23 cellular contexts compared by ENCODE assay signal in the genomic region with DNA sequence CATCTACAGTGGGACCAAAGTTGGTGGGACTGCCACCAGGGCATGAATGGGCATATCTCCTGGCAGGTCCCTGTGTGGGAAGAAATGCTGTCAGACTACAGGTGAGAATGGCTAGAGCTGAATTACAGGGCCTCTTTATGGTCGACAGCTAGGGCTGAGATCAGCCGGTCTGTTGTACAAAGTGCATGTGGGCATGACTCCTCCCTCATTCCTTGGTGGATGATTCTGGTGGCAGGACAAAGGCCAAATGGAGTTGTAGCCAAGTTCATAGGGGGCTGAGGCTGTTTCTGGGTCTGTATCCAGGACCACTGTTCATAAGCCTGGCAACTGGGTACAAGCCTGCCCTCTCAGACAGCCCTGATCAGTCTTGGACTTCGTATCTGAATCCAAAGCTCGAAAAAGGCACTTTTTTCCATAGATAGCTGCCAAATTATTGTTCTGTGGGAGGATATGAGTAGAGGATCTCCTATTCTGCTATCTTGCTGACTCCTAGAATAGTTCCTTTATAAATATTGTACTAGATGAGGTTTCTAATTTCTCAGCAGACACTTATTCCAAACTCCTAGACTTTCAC.
"Had no signal": no experiment of that assay in that cellular context is flagged by ENCODE, and none has a peak within 500 bp of the region (broad histone marks: within the 10 kb centered on the region; RNA-seq: fewer than 3 reads in every experiment).

No MANE protein-coding gene starts in this region.

- H3K36me3 ChIP-seq: cardiac muscle cell, sigmoid colon, upper lobe of left lung had no signal

- H3K27me3 ChIP-seq: cardiac muscle cell, sigmoid colon, testis, upper lobe of left lung had no signal

- H3K4me3 ChIP-seq: cardiac muscle cell, sigmoid colon, testis, upper lobe of left lung had no signal

- DNase-seq: activated CD4-positive, alpha-beta T cell treated with anti-CD3 and anti-CD28 coated beads for 36 hours; activated CD4-positive, alpha-beta T cell treated with anti-CD3 and anti-CD28 coated beads, Interleukin-2, amount 50 U/mL, for 4 hours; activated CD8-positive, alpha-beta memory T cell treated with anti-CD3 and anti-CD28 coated beads for 24 hours; activated CD8-positive, alpha-beta memory T cell treated with anti-CD3 and anti-CD28 coated beads, Interleukin-2, amount 50 U/mL, for 4 hours; activated effector memory CD4-positive, alpha-beta T cell treated with anti-CD3 and anti-CD28 coated beads, Interleukin-2, amount 50 U/mL, for 16 hours; activated naive CD4-positive, alpha-beta T cell treated with anti-CD3 and anti-CD28 coated beads, Interleukin-2, amount 10 ng/mL, durations not matched to agents 7 days and 5 days; activated T-cell treated with anti-CD3 and anti-CD28 coated beads, Interleukin-2, amount 50 U/mL, for 48 hours; amygdala; effector CD8-positive, alpha-beta T cell; foreskin melanocyte; glutamatergic neuron; hypothalamus; naive B cell; sigmoid colon; SK-N-SH; stimulated activated CD4-positive, alpha-beta T cell treated with anti-CD3 and anti-CD28 coated beads, Interleukin-2, amount 100 ng/mL, for 48 hours; stimulated activated CD8-positive, alpha-beta memory T cell treated with anti-CD3 and anti-CD28 coated beads, Interleukin-4, amount 100 ng/mL, for 48 hours; stimulated activated naive CD4-positive, alpha-beta T cell; T-cell; testis; upper lobe of left lung had no signal

- ATAC-seq: activated CD4-positive, alpha-beta T cell treated with anti-CD3 and anti-CD28 coated beads for 36 hours; T-cell; WTC11 had no signal

- H3K27ac ChIP-seq: cardiac muscle cell, sigmoid colon, testis, upper lobe of left lung had no signal

- H3K9ac ChIP-seq: SK-N-SH had no signal

- H3K9me3 ChIP-seq: SK-N-SH, testis had no signal

- H3K4me2 ChIP-seq: SK-N-SH had no signal

- H3K4me1 ChIP-seq: testis, upper lobe of left lung had no signal
